In the genomic region with DNA sequence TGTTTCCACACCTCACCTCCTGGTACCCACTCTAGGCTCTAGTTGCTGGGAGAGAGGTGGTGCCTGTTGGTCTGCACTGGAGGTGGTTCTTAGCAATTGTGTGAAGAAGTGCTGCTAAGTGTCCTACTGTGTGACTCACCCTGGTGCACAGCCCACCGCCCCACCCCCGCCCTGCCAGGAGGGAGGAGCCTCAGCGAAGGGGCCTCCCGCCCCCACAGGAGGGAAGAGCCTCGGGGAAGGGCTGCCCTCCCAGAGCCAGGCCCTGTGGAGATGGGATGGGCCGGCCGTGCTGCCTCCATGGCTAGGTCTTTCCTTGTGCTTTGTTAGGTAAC, we compare ENCODE assay signal across 12 cellular contexts.
DNase-seq lines count a peak whose midpoint lies in the region; ATAC-seq and TF ChIP-seq lines count a peak whose summit lies in the region.
"Had no signal": no experiment of that assay in that cellular context is flagged by ENCODE, and none has a peak within 500 bp of the region (broad histone marks: within the 10 kb centered on the region; RNA-seq: fewer than 3 reads in every experiment).

No MANE protein-coding gene starts in this region.

- peaks cover 51% of the 10 kb centered on the region for H3K36me3 ChIP-seq in HUES6 (ENCODE audit: control insufficient read depth, insufficient read depth, low read length)
- peaks cover 36% of the 10 kb centered on the region for H3K36me3 ChIP-seq in WERI-Rb-1

- DNase-seq in activated T-helper 2 cell treated with anti-CD3 and anti-CD28 coated beads, Interferon-gamma antibody, Interleukin-2, Interleukin-4, amounts not matched to agents 10 μg/mL and 5 μg/mL and 100 μg/mL, durations not matched to agents 14 hours and 24 hours and 36 hours (ENCODE audit: low spot score), result no peak
- DNase-seq in iPS DF 19.7 (ENCODE audit: low read depth, low spot score) (peak; percentile 35), GOT3 (lab: John Stamatoyannopoulos, UW) (no peak), WERI-Rb-1 (no peak), NCI-H510A (lab: John Stamatoyannopoulos, UW) (no peak)
- peak; percentile 18 to 28 for DNase-seq in stimulated activated CD4-positive, alpha-beta T cell treated with anti-CD3 and anti-CD28 coated beads, Interleukin-1b, Interleukin-23, amount 100 ng/mL, for 4 hours (ENCODE audit: low read depth in 2 of 2)
- DNase-seq: EL, NCI-H1105 treated with DMSO at 0.1 percent for 48 hours had no signal

- peaks cover 89% of the 10 kb centered on the region for H3K36me3 Mint-ChIP-seq in activated T-helper 2 cell treated with anti-CD3 and anti-CD28 coated beads, Interferon-gamma antibody, Interleukin-2, Interleukin-4, amounts not matched to agents 10 μg/mL and 5 μg/mL and 100 μg/mL, durations not matched to agents 14 hours and 24 hours and 36 hours (ENCODE audit: low read depth)

- peak overlapping the region; percentile 31 for H3K27ac Mint-ChIP-seq in activated T-helper 2 cell treated with anti-CD3 and anti-CD28 coated beads, Interferon-gamma antibody, Interleukin-2, Interleukin-4, amounts not matched to agents 10 μg/mL and 5 μg/mL and 100 μg/mL, durations not matched to agents 14 hours and 24 hours and 36 hours

- no peak for ATAC-seq in HG03469 (IDR thresholded peaks at IDR 0.05; ENCODE audit: unreplicated experiment)
- ATAC-seq: gastroesophageal sphincter had no signal

- H3K27me3 Mint-ChIP-seq in activated T-helper 2 cell treated with anti-CD3 and anti-CD28 coated beads, Interferon-gamma antibody, Interleukin-2, Interleukin-4, amounts not matched to agents 10 μg/mL and 5 μg/mL and 100 μg/mL, durations not matched to agents 14 hours and 24 hours and 36 hours (ENCODE audit: low read depth), result no peaks in the 10 kb centered on the region

- no peak for TF ChIP-seq CTCF in WERI-Rb-1 (IDR thresholded peaks at IDR 0.05; ENCODE audit: low read depth, low read length)

- H3K27me3 ChIP-seq in HUES6 (ENCODE audit: control insufficient read depth, insufficient read depth, low read length) (no peaks in the 10 kb centered on the region), WERI-Rb-1 (ENCODE audit: insufficient read depth, low read depth, severe bottlenecking) (no peaks in the 10 kb centered on the region)
- H3K27me3 ChIP-seq: gastroesophageal sphincter had no signal

- H3K9me3 Mint-ChIP-seq in activated T-helper 2 cell treated with anti-CD3 and anti-CD28 coated beads, Interferon-gamma antibody, Interleukin-2, Interleukin-4, amounts not matched to agents 10 μg/mL and 5 μg/mL and 100 μg/mL, durations not matched to agents 14 hours and 24 hours and 36 hours, result peaks cover 32% of the 10 kb centered on the region

- intact Hi-C loops in activated T-helper 2 cell treated with anti-CD3 and anti-CD28 coated beads, Interferon-gamma antibody, Interleukin-2, Interleukin-4, amounts not matched to agents 10 μg/mL and 5 μg/mL and 100 μg/mL, durations not matched to agents 14 hours and 24 hours and 36 hours (cut with micrococcal nuclease), result no loop called here

- peaks cover 12% of the 10 kb centered on the region for H3K4me1 Mint-ChIP-seq in activated T-helper 2 cell treated with anti-CD3 and anti-CD28 coated beads, Interferon-gamma antibody, Interleukin-2, Interleukin-4, amounts not matched to agents 10 μg/mL and 5 μg/mL and 100 μg/mL, durations not matched to agents 14 hours and 24 hours and 36 hours (ENCODE audit: low read depth)

- peaks cover 18% of the 10 kb centered on the region for H3K4me1 ChIP-seq in HUES6 (ENCODE audit: control insufficient read depth, insufficient read depth, low read length)

- H3K4me3 Mint-ChIP-seq in activated T-helper 2 cell treated with anti-CD3 and anti-CD28 coated beads, Interferon-gamma antibody, Interleukin-2, Interleukin-4, amounts not matched to agents 10 μg/mL and 5 μg/mL and 100 μg/mL, durations not matched to agents 14 hours and 24 hours and 36 hours (ENCODE audit: low read depth), result no peak overlapping the region
- H3K4me3 Mint-ChIP-seq: nephron had no signal

- H3K9me3 ChIP-seq in HUES6 (ENCODE audit: control insufficient read depth, insufficient read depth, low read depth, low read length) (no peaks in the 10 kb centered on the region), WERI-Rb-1 (ENCODE audit: severe bottlenecking) (no peaks in the 10 kb centered on the region)
- H3K9me3 ChIP-seq: gastroesophageal sphincter had no signal

- no peak overlapping the region for H3K4me3 ChIP-seq in HUES6 (ENCODE audit: low read depth, low read length)
- H3K4me3 ChIP-seq in WERI-Rb-1 (ENCODE audit: low read depth, low read length), result no peak overlapping the region
- H3K4me3 ChIP-seq: gastroesophageal sphincter had no signal

- peak overlapping the region; percentile 32; the same call in 1 of the 2 replicates for H3K27ac ChIP-seq in HUES6 (ENCODE audit: low read depth, low read length)
- no peak overlapping the region for H3K27ac ChIP-seq in WERI-Rb-1

- no peak overlapping the region for H3K9ac ChIP-seq in HUES6 (ENCODE audit: low read length)

Comparison
In these comparisons a context has a peak if more than half of its experiments do, and no peak if none do; other contexts are left out.
1. DNase-seq: peak in iPS DF 19.7 (single experiment) and stimulated activated CD4-positive, alpha-beta T cell treated with anti-CD3 and anti-CD28 coated beads, Interleukin-1b, Interleukin-23, amount 100 ng/mL, for 4 hours (2 of 2); none in activated T-helper 2 cell treated with anti-CD3 and anti-CD28 coated beads, Interferon-gamma antibody, Interleukin-2, Interleukin-4, amounts not matched to agents 10 μg/mL and 5 μg/mL and 100 μg/mL, durations not matched to agents 14 hours and 24 hours and 36 hours (single experiment), GOT3 (single experiment), WERI-Rb-1 (single experiment) and NCI-H510A (single experiment).